ENCODE assay signal across 8 cellular contexts in the genomic region with DNA sequence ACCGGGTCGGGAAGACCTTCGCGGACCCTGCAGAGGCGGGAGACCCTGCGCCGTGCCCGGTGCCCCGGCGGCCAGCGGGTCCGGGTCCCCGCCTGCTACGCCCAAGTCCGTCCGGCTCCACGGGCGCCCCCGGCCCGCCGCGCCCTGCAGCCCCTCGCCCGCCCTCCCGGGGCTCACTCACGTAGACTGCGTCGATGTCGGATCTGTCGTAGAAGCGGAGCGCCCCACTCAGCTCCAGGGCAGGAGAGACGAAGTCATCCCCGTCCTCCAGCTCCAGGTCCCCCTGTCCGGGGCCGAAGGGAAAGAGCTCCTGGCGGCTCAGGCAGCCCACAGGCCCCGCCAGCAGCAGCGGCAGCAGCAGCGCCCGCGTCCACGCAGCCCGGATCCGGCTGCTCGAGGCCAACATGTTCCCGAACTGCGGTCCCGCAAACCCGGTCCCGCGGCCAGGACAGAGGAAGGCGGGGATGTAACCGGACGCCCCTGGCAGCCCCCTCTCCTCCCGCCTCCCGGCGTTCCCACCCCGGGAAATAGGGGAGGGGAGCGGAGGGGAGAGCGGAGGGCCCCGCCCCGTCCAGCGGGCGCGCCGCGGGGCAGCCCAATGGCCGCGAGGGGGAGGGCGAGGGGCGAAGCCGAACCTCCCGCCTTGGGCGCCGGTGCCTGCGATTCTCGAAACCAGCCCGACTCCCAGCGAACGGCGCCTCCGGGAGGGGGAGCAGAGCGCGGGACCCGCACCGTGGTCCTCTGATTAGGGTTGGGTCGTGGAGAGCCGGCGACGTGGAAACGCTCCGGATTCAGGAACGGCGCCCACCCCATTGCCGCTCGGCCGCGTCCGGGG. TPM values are rescaled to one million over a fixed set of nuclear protein-coding genes. Genes with fewer than 3 reads are reported as not detected.
DNase-seq lines count a peak whose midpoint lies in the region; ATAC-seq and TF ChIP-seq lines count a peak whose summit lies in the region.

A gene with protein sequence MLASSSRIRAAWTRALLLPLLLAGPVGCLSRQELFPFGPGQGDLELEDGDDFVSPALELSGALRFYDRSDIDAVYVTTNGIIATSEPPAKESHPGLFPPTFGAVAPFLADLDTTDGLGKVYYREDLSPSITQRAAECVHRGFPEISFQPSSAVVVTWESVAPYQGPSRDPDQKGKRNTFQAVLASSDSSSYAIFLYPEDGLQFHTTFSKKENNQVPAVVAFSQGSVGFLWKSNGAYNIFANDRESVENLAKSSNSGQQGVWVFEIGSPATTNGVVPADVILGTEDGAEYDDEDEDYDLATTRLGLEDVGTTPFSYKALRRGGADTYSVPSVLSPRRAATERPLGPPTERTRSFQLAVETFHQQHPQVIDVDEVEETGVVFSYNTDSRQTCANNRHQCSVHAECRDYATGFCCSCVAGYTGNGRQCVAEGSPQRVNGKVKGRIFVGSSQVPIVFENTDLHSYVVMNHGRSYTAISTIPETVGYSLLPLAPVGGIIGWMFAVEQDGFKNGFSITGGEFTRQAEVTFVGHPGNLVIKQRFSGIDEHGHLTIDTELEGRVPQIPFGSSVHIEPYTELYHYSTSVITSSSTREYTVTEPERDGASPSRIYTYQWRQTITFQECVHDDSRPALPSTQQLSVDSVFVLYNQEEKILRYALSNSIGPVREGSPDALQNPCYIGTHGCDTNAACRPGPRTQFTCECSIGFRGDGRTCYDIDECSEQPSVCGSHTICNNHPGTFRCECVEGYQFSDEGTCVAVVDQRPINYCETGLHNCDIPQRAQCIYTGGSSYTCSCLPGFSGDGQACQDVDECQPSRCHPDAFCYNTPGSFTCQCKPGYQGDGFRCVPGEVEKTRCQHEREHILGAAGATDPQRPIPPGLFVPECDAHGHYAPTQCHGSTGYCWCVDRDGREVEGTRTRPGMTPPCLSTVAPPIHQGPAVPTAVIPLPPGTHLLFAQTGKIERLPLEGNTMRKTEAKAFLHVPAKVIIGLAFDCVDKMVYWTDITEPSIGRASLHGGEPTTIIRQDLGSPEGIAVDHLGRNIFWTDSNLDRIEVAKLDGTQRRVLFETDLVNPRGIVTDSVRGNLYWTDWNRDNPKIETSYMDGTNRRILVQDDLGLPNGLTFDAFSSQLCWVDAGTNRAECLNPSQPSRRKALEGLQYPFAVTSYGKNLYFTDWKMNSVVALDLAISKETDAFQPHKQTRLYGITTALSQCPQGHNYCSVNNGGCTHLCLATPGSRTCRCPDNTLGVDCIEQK (minus strand): TSS at position 417 of the 835 bp plus-strand sequence. CDS start 11 bp downstream, at position 406.

- no peaks in the 10 kb centered on the region for H3K27me3 Mint-ChIP-seq in HFFc6 (ENCODE audit: insufficient read depth)

- peaks cover 18% of the 10 kb centered on the region for H3K36me3 Mint-ChIP-seq in HFFc6 (ENCODE audit: low read depth)

- no peaks in the 10 kb centered on the region for H3K9me3 Mint-ChIP-seq in HFFc6

- peak; percentile 72 for TF ChIP-seq CTCF in HFFc6 (IDR thresholded peaks at IDR 0.05)

- H3K4me3 Mint-ChIP-seq in HFFc6: peak within 1 kb of the TSS; percentile 98

- H3K4me3 ChIP-seq in iPS-11a (ENCODE audit: low read depth, low read length): peak within 1 kb of the TSS; percentile 72

- no peak for ATAC-seq in GM21447 (IDR thresholded peaks at IDR 0.05; ENCODE audit: unreplicated experiment)

- H3K4me1 Mint-ChIP-seq in HFFc6 (ENCODE audit: low read depth): peaks cover 46% of the 10 kb centered on the region

- DNase-seq in ELF-1 (ENCODE audit: low read depth, low spot score): peak; percentile 81
- peak; percentile 33 for DNase-seq in HFFc6
- peak; percentile 59 for DNase-seq in SKM-1 (lab: John Stamatoyannopoulos, UW; ENCODE audit: unreplicated experiment)
- DNase-seq in brain pericyte (ENCODE audit: low read depth, low spot score): peak; percentile 65
- peak; percentile 86 for DNase-seq in retina
- DNase-seq in stimulated activated naive CD4-positive, alpha-beta T cell treated with Interleukin-2 at 50 U/mL for 16 hours (lab: John Stamatoyannopoulos, UW): no peak

- peak within 1 kb of the TSS; percentile 86 for H3K27ac Mint-ChIP-seq in HFFc6

RNA-seq across cellular contexts. Expression of the gene that starts here (rescaled TPM):
- total RNA-seq in HFFc6 (2021; fragmentation: NEBNext Ultra II Directional; extraction: Animal tissue kit (Norgen Biotek cat#: 25700)): 100 to 1,000 TPM in 5 of 6 experiments, 10 to 100 TPM in 1; 97.5 to 124 (median 107) TPM
